In the genomic region with DNA sequence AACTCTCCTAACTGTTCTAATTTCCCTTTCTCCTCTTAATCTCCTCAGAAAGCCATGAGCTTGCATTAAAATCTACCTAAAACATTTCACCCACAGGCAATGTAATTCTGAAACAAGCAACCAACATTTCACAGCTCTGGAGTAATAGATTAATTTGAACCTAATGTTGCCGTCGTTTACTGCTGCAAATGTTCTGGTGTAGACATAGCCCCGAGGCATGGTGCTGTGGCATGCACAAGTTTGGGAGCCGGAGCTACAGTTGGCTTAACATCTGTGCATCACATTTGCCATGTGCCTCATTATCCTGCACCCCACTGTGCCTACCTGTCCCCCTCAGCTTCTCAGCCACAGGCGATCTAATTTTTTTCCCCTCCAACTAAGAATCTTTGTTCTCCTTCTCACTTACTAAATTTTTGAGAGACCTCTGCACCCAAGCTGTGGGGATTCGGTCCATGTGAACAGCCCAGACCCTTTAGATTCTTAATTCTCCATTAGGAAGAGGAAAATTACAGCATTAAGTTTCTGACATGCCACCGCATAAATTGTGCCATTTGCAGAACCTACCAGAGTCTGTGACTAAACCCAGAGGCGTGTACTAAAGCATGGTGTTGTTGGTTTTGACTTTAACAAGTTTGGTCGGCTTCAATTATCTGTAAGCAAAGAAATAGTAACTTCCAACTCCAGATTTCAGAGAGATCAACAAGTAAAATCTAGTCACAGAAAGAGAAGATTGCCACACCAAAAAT, we compare ENCODE assay signal across 2 cellular contexts.
TF ChIP-seq lines count a peak whose summit lies in the region.

No MANE protein-coding gene starts in this region.

TF ChIP-seq in H1, 55 proteins besides CTCF, POLR2A, EP300 and RAD21:
- TF ChIP-seq, protein P1, sequence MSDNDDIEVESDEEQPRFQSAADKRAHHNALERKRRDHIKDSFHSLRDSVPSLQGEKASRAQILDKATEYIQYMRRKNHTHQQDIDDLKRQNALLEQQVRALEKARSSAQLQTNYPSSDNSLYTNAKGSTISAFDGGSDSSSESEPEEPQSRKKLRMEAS (IDR thresholded peaks at IDR 0.05) = peak; percentile 21; the same call in 1 of the 2 replicates
- TF ChIP-seq RBBP5 (IDR thresholded peaks at IDR 0.05; ENCODE audit: borderline replicate concordance, low read depth, low read length) = no peak

TF ChIP-seq in HepG2, 621 proteins besides CTCF, POLR2A, EP300 and RAD21:
- TF ChIP-seq SNRNP70 (IDR thresholded peaks at IDR 0.05; ENCODE audit: low read depth, low read length) = no peak
- TF ChIP-seq RNF2 (conservative IDR thresholded peaks at IDR 0.05; ENCODE audit: low read depth) = no peak
- no peak for TF ChIP-seq MED13 (CRISPR knock-in tag; IDR thresholded peaks at IDR 0.05)
TF ChIP-seq in HepG2: peak in this region for 0.
